18 cellular contexts compared by ENCODE assay signal in the genomic region with DNA sequence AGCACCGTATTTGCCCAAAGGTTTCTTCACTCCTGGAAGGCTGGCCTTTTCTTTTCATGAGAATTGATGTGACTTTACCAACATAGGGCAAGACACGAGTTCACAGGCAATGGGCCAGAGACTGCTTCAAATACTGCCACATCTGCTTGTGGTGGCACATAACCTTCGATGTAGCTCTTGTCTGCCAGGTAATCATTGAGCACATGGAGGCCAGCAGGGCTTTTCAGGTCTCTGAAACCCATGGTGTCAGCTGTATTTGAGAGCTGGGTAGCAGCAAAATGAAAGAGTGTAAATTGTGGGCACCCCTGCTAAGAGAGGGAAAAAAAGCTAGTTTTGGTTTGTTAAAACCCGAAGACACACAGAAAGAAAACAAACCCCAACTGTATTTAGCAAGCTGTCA.
DNase-seq lines count a peak whose midpoint lies in the region; ATAC-seq and TF ChIP-seq lines count a peak whose summit lies in the region.
"Had no signal": no experiment of that assay in that cellular context is flagged by ENCODE, and none has a peak within 500 bp of the region (broad histone marks: within the 10 kb centered on the region; RNA-seq: fewer than 3 reads in every experiment).

No MANE protein-coding gene starts in this region.

- H3K9me2 ChIP-seq in MM.1S (replicated peaks; ENCODE audit: insufficient read depth, low read length) (no peaks in the 10 kb centered on the region), Karpas-422 (replicated peaks; ENCODE audit: insufficient read depth, low read length) (no peaks in the 10 kb centered on the region)

- H3K9me3 ChIP-seq in MM.1S (replicated peaks; ENCODE audit: insufficient read depth, low read length) = no peaks in the 10 kb centered on the region
- peaks cover 4% of the 10 kb centered on the region for H3K9me3 ChIP-seq in Karpas-422 (ENCODE audit: low read length)
- H3K9me3 ChIP-seq: BE2C had no signal

- H3F3A ChIP-seq in MM.1S (ENCODE audit: insufficient read depth, low read length) = no peaks in the 10 kb centered on the region

- H3K9ac ChIP-seq in MM.1S (ENCODE audit: low read length) (peak overlapping the region; percentile 3; the same call in 1 of the 2 replicates), Karpas-422 (ENCODE audit: low read length) (no peak overlapping the region)

- H3K36me3 ChIP-seq in MM.1S (replicated peaks; ENCODE audit: insufficient read depth, low read length) (no peaks in the 10 kb centered on the region), Karpas-422 (ENCODE audit: insufficient read depth, low read length) (no peaks in the 10 kb centered on the region)
- H3K36me3 ChIP-seq: BE2C had no signal

- peak overlapping the region; percentile 4; the same call in 1 of the 2 replicates for H2AFZ ChIP-seq in MM.1S (ENCODE audit: low read length)
- no peak overlapping the region for H2AFZ ChIP-seq in Karpas-422 (ENCODE audit: low read length)
- H2AFZ ChIP-seq: GM23338 had no signal

- DNase-seq in NCI-H1694 treated with DMSO at 0.1 percent for 48 hours (lab: John Stamatoyannopoulos, UW) = peak; percentile 25
- no peak for DNase-seq in NCI-H1694 (lab: John Stamatoyannopoulos, UW)
- peak; percentile 86 for DNase-seq in MM.1S
- no peak for DNase-seq in Karpas-422
- no peak for DNase-seq in stimulated activated naive CD4-positive, alpha-beta T cell treated with Interleukin-2 at 50 U/mL for 16 hours (lab: John Stamatoyannopoulos, UW)
- DNase-seq: BE2C; C1 segment of cervical spinal cord; CD4-positive, CD25-positive, alpha-beta regulatory T cell; CD8-positive, alpha-beta memory T cell; COR-L47; DMS153; DMS79; GDM1; HCEC 1CT had no signal

- peaks cover 4% of the 10 kb centered on the region for H3K4me1 ChIP-seq in MM.1S (ENCODE audit: low read length)
- H3K4me1 ChIP-seq in Karpas-422 (ENCODE audit: low read length) = no peaks in the 10 kb centered on the region
- H3K4me1 ChIP-seq: BE2C had no signal

- H3K27me3 ChIP-seq in MM.1S (replicated peaks; ENCODE audit: insufficient read depth, low read length) = no peaks in the 10 kb centered on the region
- no peaks in the 10 kb centered on the region for H3K27me3 ChIP-seq in Karpas-422 (ENCODE audit: low read length)
- H3K27me3 ChIP-seq: BE2C had no signal

- no peaks in the 10 kb centered on the region for H3K79me2 ChIP-seq in MM.1S (ENCODE audit: low read length)
- H3K79me2 ChIP-seq in Karpas-422 (ENCODE audit: low read length) = no peaks in the 10 kb centered on the region

- no peak for ATAC-seq in GM19455 (IDR thresholded peaks at IDR 0.05; ENCODE audit: unreplicated experiment)
- ATAC-seq: GM23338 had no signal

- H3K4me3 ChIP-seq in MM.1S (ENCODE audit: low read length) = no peak overlapping the region
- no peak overlapping the region for H3K4me3 ChIP-seq in Karpas-422 (ENCODE audit: low read length)
- H3K4me3 ChIP-seq: GM23338 had no signal

- peak overlapping the region; percentile 22; the same call in 1 of the 2 replicates for H3K4me2 ChIP-seq in MM.1S (ENCODE audit: low read depth, low read length)
- H3K4me2 ChIP-seq in Karpas-422 (ENCODE audit: low read depth, low read length, poor library complexity, severe bottlenecking) = no peak overlapping the region
- H3K4me2 ChIP-seq: GM23338 had no signal

- TF ChIP-seq CTCF in MM.1S (IDR thresholded peaks at IDR 0.05; ENCODE audit: low read length) (no peak), VCaP (conservative IDR thresholded peaks at IDR 0.05) (no peak)

- H4K20me1 ChIP-seq in MM.1S (ENCODE audit: insufficient read depth, low read length) (no peaks in the 10 kb centered on the region), Karpas-422 (ENCODE audit: insufficient read depth, low read depth, low read length) (no peaks in the 10 kb centered on the region)

- H3K27ac ChIP-seq in MM.1S (ENCODE audit: low read length) (peak overlapping the region; percentile 23; the same call in 1 of the 2 replicates), VCaP (peak overlapping the region; percentile 74), Karpas-422 (ENCODE audit: low read length) (no peak overlapping the region)
- H3K27ac ChIP-seq: HL-60 had no signal

Comparison
In these comparisons a context has a peak if more than half of its experiments do, and no peak if none do; other contexts are left out.
1. DNase-seq: peak in NCI-H1694 treated with DMSO at 0.1 percent for 48 hours (single experiment) and MM.1S (single experiment); none in NCI-H1694 (single experiment), Karpas-422 (single experiment) and stimulated activated naive CD4-positive, alpha-beta T cell treated with Interleukin-2 at 50 U/mL for 16 hours (single experiment).